Comparison of ENCODE assay signal across 20 cellular contexts in the genomic region with DNA sequence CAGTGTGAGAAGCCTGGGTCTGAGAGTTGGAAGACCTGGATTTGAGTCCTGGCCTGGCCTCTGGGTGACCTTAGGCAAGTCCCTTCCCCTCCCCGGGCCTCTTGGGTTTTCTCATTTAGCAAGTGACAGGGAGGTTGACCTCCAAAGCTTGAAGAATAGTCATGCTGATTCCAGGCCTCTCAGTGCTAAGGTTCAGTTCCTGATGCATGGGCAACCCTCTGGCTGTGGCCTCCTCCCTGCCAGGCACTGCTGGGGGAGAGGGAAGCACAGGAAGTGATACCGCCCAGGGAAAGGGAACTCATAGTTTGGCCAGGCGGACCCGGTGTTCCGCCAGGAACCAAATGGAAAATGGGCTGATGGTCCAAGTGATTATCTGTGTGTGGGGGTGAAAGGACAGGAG. TPM values are rescaled to one million over a fixed set of nuclear protein-coding genes. Genes with fewer than 3 reads are reported as not detected.
DNase-seq lines count a peak whose midpoint lies in the region; ATAC-seq and TF ChIP-seq lines count a peak whose summit lies in the region.
"Had no signal": no experiment of that assay in that cellular context is flagged by ENCODE, and none has a peak within 500 bp of the region (broad histone marks: within the 10 kb centered on the region; RNA-seq: fewer than 3 reads in every experiment).

No MANE protein-coding gene starts in this region.

- no peak overlapping the region for H3K4me3 Mint-ChIP-seq in mesothelial cell of epicardium
- H3K4me3 Mint-ChIP-seq: CD8-positive, alpha-beta T cell; natural killer cell had no signal

- H3K4me3 ChIP-seq in esophagus muscularis mucosa (no peak overlapping the region), vagina (no peak overlapping the region), coronary artery (no peak overlapping the region)
- H3K4me3 ChIP-seq: hepatocyte, MG63, Peyer's patch, thoracic aorta had no signal

- 43% methylated on average over 5 of the region's 5 CpGs for WGBS in esophagus muscularis mucosa

- no peaks in the 10 kb centered on the region for H3K36me3 ChIP-seq in esophagus muscularis mucosa
- H3K36me3 ChIP-seq in vagina: no peaks in the 10 kb centered on the region
- H3K36me3 ChIP-seq: MG63, Peyer's patch, thoracic aorta had no signal

- peaks cover 30% of the 10 kb centered on the region for H3K4me1 Mint-ChIP-seq in mesothelial cell of epicardium

- TF ChIP-seq CTCF in esophagus muscularis mucosa (IDR thresholded peaks at IDR 0.05) (no peak), mesothelial cell of epicardium (IDR thresholded peaks at IDR 0.05; ENCODE audit: unreplicated experiment) (no peak), vagina (IDR thresholded peaks at IDR 0.05) (no peak), coronary artery (IDR thresholded peaks at IDR 0.05) (no peak)

- H3K4me1 ChIP-seq in esophagus muscularis mucosa: peaks cover 22 to 36% (median 33%) of the 10 kb centered on the region in 4 donors
- H3K4me1 ChIP-seq in vagina: peaks cover 40% of the 10 kb centered on the region

- H3K27ac ChIP-seq in esophagus muscularis mucosa (replicated peaks in 1 of 4) (peak overlapping the region; percentile 26 to 40 (median 34)), vagina (peak overlapping the region; percentile 53), coronary artery (peak overlapping the region in 1 of 2 donors; percentile 46)
- H3K27ac ChIP-seq: hepatocyte, thoracic aorta had no signal

- no peaks in the 10 kb centered on the region for H3K9me3 Mint-ChIP-seq in activated naive CD4-positive, alpha-beta T cell treated with anti-CD3 and anti-CD28 coated beads, Interleukin-2, amount 50 U/mL, for 72 hours
- no peaks in the 10 kb centered on the region for H3K9me3 Mint-ChIP-seq in mesothelial cell of epicardium
- H3K9me3 Mint-ChIP-seq: activated T-helper 2 cell treated with anti-CD3 and anti-CD28 coated beads, Interferon-gamma antibody, Interleukin-2, Interleukin-4, amounts not matched to agents 10 μg/mL and 5 μg/mL and 100 μg/mL, durations not matched to agents 14 hours and 24 hours and 36 hours; CD8-positive, alpha-beta T cell; natural killer cell had no signal

- H3K27me3 ChIP-seq in esophagus muscularis mucosa (no peaks in the 10 kb centered on the region), vagina (no peaks in the 10 kb centered on the region)
- H3K27me3 ChIP-seq: hepatocyte, MG63, Peyer's patch had no signal

- H3K27ac Mint-ChIP-seq in activated naive CD4-positive, alpha-beta T cell treated with anti-CD3 and anti-CD28 coated beads, Interleukin-2, amount 50 U/mL, for 72 hours: peak overlapping the region; percentile 64 to 85
- peak overlapping the region; percentile 56 for H3K27ac Mint-ChIP-seq in mesothelial cell of epicardium
- H3K27ac Mint-ChIP-seq: activated T-helper 2 cell treated with anti-CD3 and anti-CD28 coated beads, Interferon-gamma antibody, Interleukin-2, Interleukin-4, amounts not matched to agents 10 μg/mL and 5 μg/mL and 100 μg/mL, durations not matched to agents 14 hours and 24 hours and 36 hours; CD8-positive, alpha-beta T cell; natural killer cell had no signal

- no peak for ATAC-seq in activated naive CD4-positive, alpha-beta T cell treated with anti-CD3 and anti-CD28 coated beads, Interleukin-2, amount 50 U/mL, for 72 hours
- no peak for ATAC-seq in GM18505 (IDR thresholded peaks at IDR 0.05; ENCODE audit: unreplicated experiment)
- ATAC-seq in stimulated activated naive CD8-positive, alpha-beta T cell treated with anti-CD3 and anti-CD28 coated beads, Interleukin-15, Interleukin-2, amounts not matched to agents 100 U/mL and 50 U/mL, for 24 hours: no peak
- ATAC-seq: CD8-positive, alpha-beta T cell; natural killer cell had no signal

- H3K27me3 Mint-ChIP-seq in mesothelial cell of epicardium (ENCODE audit: low read depth): no peaks in the 10 kb centered on the region

- intact Hi-C loops in esophagus muscularis mucosa (cut with DNase I): no loop called here
- intact Hi-C loops in vagina (cut with DNase I): no loop called here

- TF ChIP-seq POLR2A in esophagus muscularis mucosa (IDR thresholded peaks at IDR 0.05; ENCODE audit: low read depth) (no peak), vagina (IDR thresholded peaks at IDR 0.05) (no peak), GM18505 (IDR thresholded peaks at IDR 0.05; ENCODE audit: borderline replicate concordance, extremely low read depth, insufficient read depth, insufficient read length) (no peak)

- no peaks in the 10 kb centered on the region for H3K36me3 Mint-ChIP-seq in activated naive CD4-positive, alpha-beta T cell treated with anti-CD3 and anti-CD28 coated beads, Interleukin-2, amount 50 U/mL, for 72 hours
- H3K36me3 Mint-ChIP-seq in mesothelial cell of epicardium: no peaks in the 10 kb centered on the region
- H3K36me3 Mint-ChIP-seq: CD8-positive, alpha-beta T cell; natural killer cell had no signal

- no peak for DNase-seq in activated naive CD4-positive, alpha-beta T cell treated with anti-CD3 and anti-CD28 coated beads, Interleukin-2, amount 50 U/mL, for 72 hours (ENCODE audit: low spot score in 2 of 2)
- DNase-seq in activated naive CD4-positive, alpha-beta T cell treated with anti-CD3 and anti-CD28 coated beads, Interleukin-2, amount 50 U/mL, for 16 hours: no peak
- DNase-seq in esophagus muscularis mucosa (ENCODE audit: extremely low spot score) (no peak), mesothelial cell of epicardium (ENCODE audit: low spot score in 2 of 2, unreplicated experiment in 2 of 2) (no peak), vagina (ENCODE audit: extremely low spot score in 2 of 2) (no peak), coronary artery (ENCODE audit: low spot score) (no peak)
- DNase-seq in stimulated activated naive CD8-positive, alpha-beta T cell treated with anti-CD3 and anti-CD28 coated beads, Interleukin-15, Interleukin-2, amounts not matched to agents 100 U/mL and 50 U/mL, for 24 hours: no peak
- DNase-seq: activated CD8-positive, alpha-beta memory T cell treated with anti-CD3 and anti-CD28 coated beads for 24 hours; CD8-positive, alpha-beta T cell; HCEC 1CT; MG63; natural killer cell; NCI-H2029; NCI-H524; Peyer's patch; stimulated activated CD4-positive, alpha-beta T cell treated with anti-CD3 and anti-CD28 coated beads, Interleukin-2, amount 100 ng/mL, for 24 hours had no signal

- no peak for TF ChIP-seq EP300 in esophagus muscularis mucosa (IDR thresholded peaks at IDR 0.05)

- H3K9me3 ChIP-seq in esophagus muscularis mucosa (no peaks in the 10 kb centered on the region), vagina (no peaks in the 10 kb centered on the region)
- H3K9me3 ChIP-seq: MG63, Peyer's patch, thoracic aorta had no signal

RNA-seq across cellular contexts. Expression of a gene that starts 23.6 kb away (rescaled TPM):
- 100 to 1,000 TPM in 1 of 2 donors, 10 to 100 TPM in 1; 97.8 to 116 TPM for total RNA-seq in activated naive CD4-positive, alpha-beta T cell treated with anti-CD3 and anti-CD28 coated beads, Interleukin-2, amount 50 U/mL, for 72 hours
- total RNA-seq in esophagus muscularis mucosa (100 to 1,000 TPM in 2 of 4 donors, 10 to 100 TPM in 2; 78.5 to 141 (median 101) TPM), mesothelial cell of epicardium (97.8 to 102 TPM (median 99.3 TPM) in 3 replicates), vagina (58.9 TPM)
